8 cellular contexts compared by ENCODE assay signal in genomic region chr20:49482621-49483017, GRCh38. TPM values are rescaled to one million over a fixed set of nuclear protein-coding genes. Genes with fewer than 3 reads are reported as not detected.
A peak's percentile ranks its signal among the peaks of the same experiment; 100 is the strongest.
DNase-seq lines count a peak whose midpoint lies in the region; ATAC-seq lines count a peak whose summit lies in the region.

TSS of gene KCNB1 (minus strand) at chr20:49482668. CDS start at chr20:49482480, 188 bp downstream.

- DNase-seq in NOMO-1 treated with DMSO at 0.1 percent for 48 hours (lab: John Stamatoyannopoulos, UW; ENCODE audit: unreplicated experiment) (peak; percentile 10), NOMO-1 treated with dmso at 0.1 percent for 144 hours (lab: John Stamatoyannopoulos, UW; ENCODE audit: unreplicated experiment) (no peak), epidermal melanocyte (ENCODE audit: insufficient read length, low spot score) (peak; percentile 59)
- peak; percentile 67 for DNase-seq in activated CD8-positive, alpha-beta memory T cell treated with anti-CD3 and anti-CD28 coated beads for 24 hours
- peak; percentile 33 to 53 for DNase-seq in stimulated activated naive CD8-positive, alpha-beta T cell treated with anti-CD3 and anti-CD28 coated beads, Interleukin-15, amount 100 ng/mL, for 72 hours

- no peaks in the 10 kb centered on the region for H3K9me3 Mint-ChIP-seq in stimulated activated naive CD8-positive, alpha-beta T cell treated with anti-CD3 and anti-CD28 coated beads, Interleukin-15, amount 100 ng/mL, for 72 hours

- peaks cover 88% of the 10 kb centered on the region for H3K27me3 Mint-ChIP-seq in stimulated activated naive CD8-positive, alpha-beta T cell treated with anti-CD3 and anti-CD28 coated beads, Interleukin-15, amount 100 ng/mL, for 72 hours

- WGBS in mesodermal cell (ENCODE audit: insufficient coverage in 2 of 2), 2 experiments: 2% methylated on average over 20 to 30 of the region's 34 CpGs

- peaks cover 14% of the 10 kb centered on the region for H3K4me1 Mint-ChIP-seq in stimulated activated naive CD8-positive, alpha-beta T cell treated with anti-CD3 and anti-CD28 coated beads, Interleukin-15, amount 100 ng/mL, for 72 hours

- peak within 1 kb of the TSS in 1 of 2 donors; percentile 31 for H3K4me3 Mint-ChIP-seq in stimulated activated naive CD8-positive, alpha-beta T cell treated with anti-CD3 and anti-CD28 coated beads, Interleukin-15, amount 100 ng/mL, for 72 hours

- H3K9me3 ChIP-seq in mesodermal cell (ENCODE audit: control insufficient read depth, low read length): no peaks in the 10 kb centered on the region

- no peaks in the 10 kb centered on the region for H3K4me1 ChIP-seq in mesodermal cell (ENCODE audit: control insufficient read depth, insufficient read depth, low read length, poor library complexity, severe bottlenecking)

- H3K27ac Mint-ChIP-seq in stimulated activated naive CD8-positive, alpha-beta T cell treated with anti-CD3 and anti-CD28 coated beads, Interleukin-15, amount 100 ng/mL, for 72 hours: no peak within 1 kb of the TSS

- no peaks in the 10 kb centered on the region for H3K36me3 ChIP-seq in mesodermal cell (ENCODE audit: control insufficient read depth, insufficient read depth, low read length)

- ATAC-seq in stimulated activated naive CD8-positive, alpha-beta T cell treated with anti-CD3 and anti-CD28 coated beads, Interleukin-15, amount 100 ng/mL, for 72 hours: peak; percentile 58
- ATAC-seq in HG03039 (IDR thresholded peaks at IDR 0.05; ENCODE audit: unreplicated experiment) (no peak), HG03025 (IDR thresholded peaks at IDR 0.05; ENCODE audit: low FRiP score, unreplicated experiment) (no peak)

- peak within 1 kb of the TSS; percentile 33 for H3K4me3 ChIP-seq in mesodermal cell (ENCODE audit: extremely low read depth, insufficient read depth, low read length, poor library complexity, severe bottlenecking)

- H3K27ac ChIP-seq in mesodermal cell (ENCODE audit: low read depth, low read length, severe bottlenecking): no peak within 1 kb of the TSS

RNA-seq across cellular contexts. Expression of gene KCNB1, which starts in this region (rescaled TPM):
- 0.33 TPM for polyA plus RNA-seq in mesodermal cell (2013, experiment 1 of 2)
- 0.25 TPM for polyA plus RNA-seq in mesodermal cell (2013, experiment 2 of 2)
